In genomic region chr9:42377530-42378417, GRCh38 we compare ENCODE assay signal across 6 cellular contexts.
DNase-seq lines count a peak whose midpoint lies in the region; ATAC-seq, FAIRE-seq and TF ChIP-seq lines count a peak whose summit lies in the region.
"Not testable (repeated sequence)": the region's sequence is repeated elsewhere in the genome, so short reads cannot be mapped to it uniquely, and the experiment has no call there.

No MANE protein-coding gene starts in this region.

- WGBS in SK-N-SH (ENCODE audit: low lambda C conversion rate): 23% methylated on average over 23 of the region's 23 CpGs
- 82% methylated on average over 23 of the region's 23 CpGs; no CpG with 5 or more reads in 1 of the 2 experiments for WGBS in H1 (ENCODE audit: extremely low coverage in 1 of 2, insufficient coverage in 1 of 2, insufficient read length in 1 of 2, insufficient replicate concordance in 2 of 2, low coverage in 1 of 2, low lambda C conversion rate in 2 of 2, missing lambda C conversion rate in 1 of 2), 2 experiments
- WGBS in right cardiac atrium: 85% methylated on average over 23 of the region's 23 CpGs

- not testable (repeated sequence) for H3K14ac ChIP-seq in H1 (ENCODE audit: insufficient read length)

- RAD21 ChIA-PET in HCT116 (lab: Charles Lee; ENCODE audit: low non-redundant PET in 1 of 2, low total read pairs in 2 of 2, uncharacterized antibody in 2 of 2, unreplicated experiment in 2 of 2): not testable (repeated sequence)

- H2BK20ac ChIP-seq in H1 (ENCODE audit: low read length): 0 out of 2 replicates have a peak overlapping the region, but pooled peaks have one; percentile 90

- H3K23ac ChIP-seq in H1 (ENCODE audit: insufficient read length): not testable (repeated sequence)

- not testable (repeated sequence) for H3K27me3 Mint-ChIP-seq in natural killer cell treated with Interleukin-12 subunit alpha and Interleukin-12 subunit beta and Interleukin-15 and Interleukin-18, amount 100 ng/mL, for 72 hours

- not testable (repeated sequence) for H3K36me3 ChIP-seq in HCT116 (ENCODE audit: control insufficient read depth in 1 of 2, insufficient read depth in 2 of 2, low read length in 2 of 2); SK-N-SH (replicated peaks in 1 of 2; ENCODE audit: control insufficient read depth in 1 of 2, insufficient read depth in 2 of 2, low read length in 1 of 2); H1 (ENCODE audit: control insufficient read depth in 2 of 4, insufficient read depth in 4 of 4, low read length in 3 of 4)

- H2AFZ ChIP-seq in HCT116 (ENCODE audit: low read depth, low read length, poor library complexity, severe bottlenecking); SK-N-SH (ENCODE audit: low read depth): not testable (repeated sequence)
- peak overlapping the region; percentile 80 for H2AFZ ChIP-seq in H1 (ENCODE audit: low read length)

- not testable (repeated sequence) for H3K27me3 ChIP-seq in HCT116 (ENCODE audit: insufficient read depth, low read length); SK-N-SH (ENCODE audit: insufficient read depth); H1 (replicated peaks in 1 of 4; ENCODE audit: control insufficient read depth in 3 of 4, extremely low read depth in 1 of 4, insufficient read depth in 3 of 4, low read length in 3 of 4); right cardiac atrium (ENCODE audit: control insufficient read depth, insufficient read depth)

- not testable (repeated sequence) for H4K8ac ChIP-seq in H1 (ENCODE audit: extremely low read depth, insufficient read depth, low read length)

- not testable (repeated sequence) for H3K9ac ChIP-seq in HCT116 (ENCODE audit: low read length); SK-N-SH; H1 (replicated peaks in 1 of 4; ENCODE audit: extremely low read depth in 1 of 4, low read depth in 3 of 4, low read length in 3 of 4)

- not testable (repeated sequence) for H3K23me2 ChIP-seq in H1 (ENCODE audit: low read depth, low read length)

- H3K9me3 Mint-ChIP-seq in natural killer cell treated with Interleukin-12 subunit alpha and Interleukin-12 subunit beta and Interleukin-15 and Interleukin-18, amount 100 ng/mL, for 72 hours: not testable (repeated sequence)

- CTCF ChIA-PET in HCT116 (lab: Charles Lee); SK-N-SH (lab: Yijun Ruan, JAX); H1 (lab: Charles Lee; ENCODE audit: partially characterized antibody): not testable (repeated sequence)

- not testable (repeated sequence) for H2AK5ac ChIP-seq in H1 (ENCODE audit: low read depth, low read length)

- POLR2A ChIA-PET in HCT116 (lab: Charles Lee); SK-N-SH (lab: Yijun Ruan, JAX); H1 (lab: Charles Lee; ENCODE audit: partially characterized antibody): not testable (repeated sequence)

- DNase-seq in HCT116 (ENCODE audit: low read depth, low spot score); SK-N-SH; H1 (ENCODE audit: low read depth in 1 of 2, low spot score in 2 of 2); natural killer cell treated with Interleukin-12 subunit alpha and Interleukin-12 subunit beta and Interleukin-15 and Interleukin-18, amount 100 ng/mL, for 72 hours (ENCODE audit: low spot score): not testable (repeated sequence)
- DNase-seq in right cardiac atrium (peak in 2 of 3 donors; percentile 46 to 53), posterior vena cava (ENCODE audit: low spot score) (peak; percentile 61)

- H3K4me1 Mint-ChIP-seq in natural killer cell treated with Interleukin-12 subunit alpha and Interleukin-12 subunit beta and Interleukin-15 and Interleukin-18, amount 100 ng/mL, for 72 hours (ENCODE audit: low read depth in 2 of 2): not testable (repeated sequence)

- TF ChIP-seq RAD21 in HCT116 (IDR thresholded peaks at IDR 0.05; ENCODE audit: low read depth): not testable (repeated sequence)
- TF ChIP-seq RAD21 in SK-N-SH (IDR thresholded peaks at IDR 0.05; ENCODE audit: low read length) (0 out of 2 replicates have a peak, but pooled peaks have one; percentile 19), H1 (IDR thresholded peaks at IDR 0.05 in 1 of 2, conservative IDR thresholded peaks at IDR 0.05 in 1 of 2; ENCODE audit: low read depth in 2 of 2, low read length in 2 of 2) (peak; percentile 51 to 55)

- H3K9me2 ChIP-seq in HCT116 (ENCODE audit: insufficient read depth); SK-N-SH: not testable (repeated sequence)

- not testable (repeated sequence) for TF ChIP-seq EP300 in SK-N-SH (IDR thresholded peaks at IDR 0.05; ENCODE audit: borderline replicate concordance in 1 of 2, low read depth in 1 of 2, low read length in 1 of 2); H1 (IDR thresholded peaks at IDR 0.05; ENCODE audit: borderline replicate concordance in 1 of 2, low read depth in 2 of 2, low read length in 2 of 2)

- H3K27ac ChIP-seq in HCT116 (ENCODE audit: low read depth, low read length); SK-N-SH (ENCODE audit: low read depth in 2 of 2, low read length in 1 of 2); H1 (ENCODE audit: low read depth, low read length); right cardiac atrium (ENCODE audit: low read length): not testable (repeated sequence)

- not testable (repeated sequence) for H4K20me1 ChIP-seq in HCT116 (ENCODE audit: insufficient read depth); SK-N-SH (ENCODE audit: insufficient read depth); H1 (replicated peaks in 1 of 2; ENCODE audit: control insufficient read depth in 1 of 2, insufficient read depth in 2 of 2, low read length in 2 of 2)

- not testable (repeated sequence) for H3K18ac ChIP-seq in H1 (ENCODE audit: extremely low read depth, low read length)

- not testable (repeated sequence) for BruUV-seq in HCT116 (replicated peaks; lab: Mats Ljungman, UMichigan)

- not testable (repeated sequence) for H3K56ac ChIP-seq in H1 (replicated peaks; ENCODE audit: insufficient read length, low read depth, low read length)

- not testable (repeated sequence) for H3K4me2 ChIP-seq in HCT116 (ENCODE audit: low read length); SK-N-SH; H1 (ENCODE audit: insufficient read depth in 1 of 2, low read depth in 2 of 2, low read length in 2 of 2)

- H2BK12ac ChIP-seq in H1 (ENCODE audit: low read depth, low read length): peak overlapping the region; percentile 87; the same call in 1 of the 2 replicates

- not testable (repeated sequence) for H4K91ac ChIP-seq in H1 (replicated peaks; ENCODE audit: insufficient read length, low read length)

- not testable (repeated sequence) for H3K4me3 ChIP-seq in HCT116 (replicated peaks in 1 of 2; ENCODE audit: low read depth in 1 of 2, low read length in 2 of 2); SK-N-SH (ENCODE audit: low read depth in 2 of 2, low read length in 1 of 2); H1 (ENCODE audit: extremely low read depth in 1 of 4, insufficient read depth in 2 of 4, low read depth in 3 of 4, low read length in 4 of 4); right cardiac atrium (ENCODE audit: low read length)

- H3K4me3 Mint-ChIP-seq in natural killer cell treated with Interleukin-12 subunit alpha and Interleukin-12 subunit beta and Interleukin-15 and Interleukin-18, amount 100 ng/mL, for 72 hours: not testable (repeated sequence)

- peak; percentile 64; the same call in 1 of the 2 replicates for ATAC-seq in HCT116
- peak; percentile 29 to 63 for ATAC-seq in right cardiac atrium
- ATAC-seq in natural killer cell treated with Interleukin-12 subunit alpha and Interleukin-12 subunit beta and Interleukin-15 and Interleukin-18, amount 100 ng/mL, for 72 hours: peak; percentile 39 to 56

- H3F3A ChIP-seq in SK-N-SH (replicated peaks; ENCODE audit: insufficient read depth): not testable (repeated sequence)

- peak overlapping the region; percentile 88; the same call in 1 of the 2 replicates for H2BK15ac ChIP-seq in H1 (ENCODE audit: low read length)

- TF ChIP-seq POLR2A in HCT116 (IDR thresholded peaks at IDR 0.05; ENCODE audit: borderline replicate concordance, extremely low read depth, insufficient read depth, insufficient read length); H1 (IDR thresholded peaks at IDR 0.05; ENCODE audit: control extremely low read depth in 1 of 2, low read depth in 2 of 2, low read length in 2 of 2): not testable (repeated sequence)

- H3K4ac ChIP-seq in H1 (replicated peaks; ENCODE audit: insufficient read length, low read depth, low read length): not testable (repeated sequence)

- H2BK5ac ChIP-seq in H1 (ENCODE audit: low read depth, low read length): not testable (repeated sequence)

- intact Hi-C loops in HCT116 (cut with micrococcal nuclease); right cardiac atrium (cut with DNase I); posterior vena cava (cut with DNase I): not testable (repeated sequence)

- H4K5ac ChIP-seq in H1 (ENCODE audit: insufficient read length, low read depth, low read length): not testable (repeated sequence)

- not testable (repeated sequence) for FAIRE-seq in H1 (lab: Jason Lieb, UNC)

- not testable (repeated sequence) for H3K79me1 ChIP-seq in H1 (ENCODE audit: low read depth, low read length)

- H3K79me2 ChIP-seq in HCT116 (ENCODE audit: insufficient read depth, low read length); SK-N-SH (ENCODE audit: insufficient read depth); H1 (ENCODE audit: control insufficient read depth in 1 of 2, insufficient read depth in 2 of 2, low read length in 2 of 2): not testable (repeated sequence)

- TF ChIP-seq CTCF in HCT116 (IDR thresholded peaks at IDR 0.05 in 2 of 3, conservative IDR thresholded peaks at IDR 0.05 in 1 of 3; ENCODE audit: borderline replicate concordance in 1 of 3, insufficient read depth in 1 of 3, low read depth in 2 of 3, low read length in 2 of 3): not testable (repeated sequence)
- TF ChIP-seq CTCF in SK-N-SH (IDR thresholded peaks at IDR 0.05): peak; percentile 31
- peak in 2 of 3 experiments; percentile 24 to 56; a peak in 2 of 4 replicates for TF ChIP-seq CTCF in H1 (IDR thresholded peaks at IDR 0.05; ENCODE audit: control extremely low read depth in 1 of 3, insufficient read depth in 1 of 3, low read depth in 1 of 3, low read length in 3 of 3)

- not testable (repeated sequence) for H3K4me1 ChIP-seq in HCT116 (ENCODE audit: control insufficient read depth in 1 of 2, insufficient read depth in 2 of 2, low read length in 2 of 2); SK-N-SH (ENCODE audit: control insufficient read depth in 1 of 2, insufficient read depth in 2 of 2, low read depth in 1 of 2, low read length in 1 of 2); H1 (replicated peaks in 1 of 4; ENCODE audit: control insufficient read depth in 3 of 4, insufficient read depth in 4 of 4, low read length in 3 of 4); right cardiac atrium (ENCODE audit: control insufficient read depth, insufficient read depth, low read length)

- not testable (repeated sequence) for H3K27ac Mint-ChIP-seq in natural killer cell treated with Interleukin-12 subunit alpha and Interleukin-12 subunit beta and Interleukin-15 and Interleukin-18, amount 100 ng/mL, for 72 hours

- not testable (repeated sequence) for H3K9me3 ChIP-seq in HCT116 (ENCODE audit: control insufficient read depth in 1 of 2, insufficient read depth in 1 of 2, low read depth in 1 of 2, low read length in 2 of 2); SK-N-SH; H1 (ENCODE audit: insufficient read depth in 2 of 2, low read depth in 1 of 2, low read length in 1 of 2); right cardiac atrium (ENCODE audit: control insufficient read depth, low read length)

- not testable (repeated sequence) for H2BK120ac ChIP-seq in H1 (replicated peaks; ENCODE audit: low read depth, low read length)

- H3K36me3 Mint-ChIP-seq in natural killer cell treated with Interleukin-12 subunit alpha and Interleukin-12 subunit beta and Interleukin-15 and Interleukin-18, amount 100 ng/mL, for 72 hours: not testable (repeated sequence)
